Comparison of ENCODE assay signal across 29 cellular contexts in genomic region chr12:105402366-105402765, GRCh38.
"Had no signal": no experiment of that assay in that cellular context is flagged by ENCODE, and none has a peak within 500 bp of the region (broad histone marks: within the 10 kb centered on the region; RNA-seq: fewer than 3 reads in every experiment).

No MANE protein-coding gene starts in this region.

- H3K9me3 ChIP-seq: colonic mucosa, gastrocnemius medialis, lower lobe of right lung, ovary, psoas muscle, testis, tibial artery had no signal

- H3K4me3 ChIP-seq: colonic mucosa, gastrocnemius medialis, lower lobe of right lung, ovary, psoas muscle, stomach, testis, tibial artery had no signal

- H3K27me3 ChIP-seq: colonic mucosa, gastrocnemius medialis, ovary, stomach, testis, tibial artery had no signal

- H3K36me3 Mint-ChIP-seq: type B pancreatic cell had no signal

- H3K36me3 ChIP-seq: colonic mucosa, gastrocnemius medialis, lower lobe of right lung, ovary, stomach had no signal

- H3K4me1 ChIP-seq: colonic mucosa, gastrocnemius medialis, lower lobe of right lung, psoas muscle, stomach, testis, tibial artery had no signal

- H3K27ac Mint-ChIP-seq: dendritic cell treated with granulocyte-macrophage colony-stimulating factor and Interleukin-4, amounts not matched to agents 40 ng/mL and 50 ng/mL, for 4 days; endodermal cell; naive thymus-derived CD8-positive, alpha-beta T cell; type B pancreatic cell had no signal

- H3K27me3 Mint-ChIP-seq: dendritic cell treated with granulocyte-macrophage colony-stimulating factor and Interleukin-4, amounts not matched to agents 40 ng/mL and 50 ng/mL, for 4 days; type B pancreatic cell had no signal

- DNase-seq: colonic mucosa; effector CD8-positive, alpha-beta T cell; endodermal cell; foreskin fibroblast; gastrocnemius medialis; head of caudate nucleus; left ventricle myocardium superior; lower lobe of right lung; naive thymus-derived CD8-positive, alpha-beta T cell; nephron progenitor cell; nucleus accumbens; ovary; posterior cingulate gyrus; psoas muscle; right cardiac atrium; small intestine; stimulated activated CD4-positive, alpha-beta T cell treated with anti-CD3 and anti-CD28 coated beads, Interleukin-12 subunit alpha, Interleukin-12 subunit beta, amount 100 ng/mL, for 4 hours; stimulated activated CD4-positive, alpha-beta T cell treated with anti-CD3 and anti-CD28 coated beads, Interleukin-1b, Interleukin-23, amount 100 ng/mL, for 48 hours; stimulated activated CD4-positive, alpha-beta T cell treated with anti-CD3 and anti-CD28 coated beads, Interleukin-4, amount 100 ng/mL, for 1 hour; stimulated activated CD8-positive, alpha-beta memory T cell treated with anti-CD3 and anti-CD28 coated beads, Interleukin-4, amount 100 ng/mL, for 48 hours; stimulated activated naive CD4-positive, alpha-beta T cell; stomach; testis; tibial artery had no signal

- FAIRE-seq: small intestine, urothelium cell line had no signal

- ATAC-seq: esophagus mucosa; gastrocnemius medialis; lower lobe of right lung; naive thymus-derived CD8-positive, alpha-beta T cell; right cardiac atrium had no signal

- H3K4me3 Mint-ChIP-seq: dendritic cell treated with granulocyte-macrophage colony-stimulating factor and Interleukin-4, amounts not matched to agents 40 ng/mL and 50 ng/mL, for 4 days; endodermal cell; naive thymus-derived CD8-positive, alpha-beta T cell; nephron progenitor cell; type B pancreatic cell had no signal

- H3K9me3 Mint-ChIP-seq: type B pancreatic cell had no signal

- H3K27ac ChIP-seq: colonic mucosa, epithelial cell of prostate, gastrocnemius medialis, lower lobe of right lung, ovary, psoas muscle, stomach, testis, tibial artery had no signal

- H3K4me1 Mint-ChIP-seq: endodermal cell had no signal
